ENCODE assay signal across 8 cellular contexts in genomic region chr1:179082308-179083030, GRCh38. TPM values are rescaled to one million over a fixed set of nuclear protein-coding genes. Genes with fewer than 3 reads are reported as not detected.
DNase-seq lines count a peak whose midpoint lies in the region; ATAC-seq and TF ChIP-seq lines count a peak whose summit lies in the region.

No MANE protein-coding gene starts in this region.

- no peaks in the 10 kb centered on the region for H3K9me3 ChIP-seq in body of pancreas

- peak overlapping the region; percentile 71 to 74 for H3K4me3 ChIP-seq in body of pancreas

- DNase-seq in COLO668 (lab: John Stamatoyannopoulos, UW; ENCODE audit: unreplicated experiment) (peak; percentile 71), SW480 (ENCODE audit: low spot score) (peak; percentile 37), body of pancreas (peak; percentile 25 to 46 (median 38)), iPS-NIHi7 (ENCODE audit: extremely low spot score) (peak; percentile 50), GOT3 (lab: John Stamatoyannopoulos, UW) (no peak)
- DNase-seq in stimulated activated CD4-positive, alpha-beta T cell treated with anti-CD3 and anti-CD28 coated beads, Interleukin-12 subunit alpha, Interleukin-12 subunit beta, amount 100 ng/mL, for 24 hours (ENCODE audit: low read depth in 2 of 2): peak; percentile 11 to 27

- H3K27me3 ChIP-seq in body of pancreas: no peaks in the 10 kb centered on the region

- WGBS in body of pancreas, 2 donors: 0% methylated on average over 11 to 49 of the region's 54 CpGs

- H3K36me3 ChIP-seq in body of pancreas (replicated peaks in 1 of 2; ENCODE audit: insufficient read depth in 1 of 2, low read depth in 2 of 2): no peaks in the 10 kb centered on the region

- peaks cover 25% of the 10 kb centered on the region for H3K4me1 ChIP-seq in body of pancreas

- no peak for TF ChIP-seq CTCF in body of pancreas (IDR thresholded peaks at IDR 0.05)

- TF ChIP-seq POLR2A in body of pancreas (IDR thresholded peaks at IDR 0.05): no peak

- peak overlapping the region; percentile 78 to 91 (median 82) for H3K27ac ChIP-seq in body of pancreas

- intact Hi-C loops in body of pancreas (cut with DNase I): loop anchor here (10.0 kb wide), 1 partner anchor 282 kb away; the partner anchor contains the start of gene AXDND1

- ATAC-seq in GM19455 (IDR thresholded peaks at IDR 0.05; ENCODE audit: unreplicated experiment) (peak; percentile 25), HG03469 (IDR thresholded peaks at IDR 0.05; ENCODE audit: unreplicated experiment) (peak; percentile 1), body of pancreas (peak; percentile 28)

RNA-seq across cellular contexts. Expression of gene TOR3A, which starts 0.6 kb away (rescaled TPM):
- 10 to 100 TPM; 23.1 to 27.7 TPM for total RNA-seq in body of pancreas

RNA-seq across cellular contexts. Expression of gene FAM20B, which starts 56.8 kb away (rescaled TPM):
- total RNA-seq in body of pancreas: 10 to 100 TPM; 11.4 to 11.9 TPM
